Comparison of ENCODE assay signal across 10 cellular contexts in genomic region chr1:63316540-63316939, GRCh38. TPM values are rescaled to one million over a fixed set of nuclear protein-coding genes. Genes with fewer than 3 reads are reported as not detected.
DNase-seq lines count a peak whose midpoint lies in the region; ATAC-seq and TF ChIP-seq lines count a peak whose summit lies in the region.
"Had no signal": no experiment of that assay in that cellular context is flagged by ENCODE, and none has a peak within 500 bp of the region (broad histone marks: within the 10 kb centered on the region; RNA-seq: fewer than 3 reads in every experiment).

No MANE protein-coding gene starts in this region.

- peaks cover 10% of the 10 kb centered on the region for H3K9me3 Mint-ChIP-seq in activated naive CD4-positive, alpha-beta T cell treated with anti-CD3 and anti-CD28 coated beads, Interleukin-2, amount 50 U/mL, for 24 hours

- H3K4me3 ChIP-seq in Panc1 (ENCODE audit: low read depth in 2 of 2, low read length in 2 of 2) (peak overlapping the region; percentile 55 to 70), iPS-15b (ENCODE audit: low read depth, low read length) (peak overlapping the region; percentile 76), testis (peak overlapping the region; percentile 49 to 52)

- peaks cover 65% of the 10 kb centered on the region for H3K27me3 Mint-ChIP-seq in activated naive CD4-positive, alpha-beta T cell treated with anti-CD3 and anti-CD28 coated beads, Interleukin-2, amount 50 U/mL, for 24 hours

- H3K27me3 ChIP-seq in Panc1 (ENCODE audit: control insufficient read depth, insufficient read depth, low read length), result no peaks in the 10 kb centered on the region
- peaks cover 40% of the 10 kb centered on the region for H3K27me3 ChIP-seq in iPS-15b (ENCODE audit: control insufficient read depth, insufficient read depth, low read length)
- H3K27me3 ChIP-seq in testis, result no peaks in the 10 kb centered on the region

- POLR2A ChIA-PET in Panc1 (lab: Charles Lee), result no interaction called here

- H3K9me3 ChIP-seq in Panc1 (ENCODE audit: control insufficient read depth, insufficient read depth, low read depth, low read length), result no peaks in the 10 kb centered on the region
- no peaks in the 10 kb centered on the region for H3K9me3 ChIP-seq in iPS-15b (ENCODE audit: control insufficient read depth, insufficient read depth, low read length)
- no peaks in the 10 kb centered on the region for H3K9me3 ChIP-seq in testis
- H3K9me3 ChIP-seq: ascending aorta had no signal

- intact Hi-C loops in Panc1 (cut with micrococcal nuclease; ENCODE audit: unreplicated experiment), result no loop called here
- intact Hi-C loops in testis (cut with DNase I; ENCODE audit: low total_unique reads), result no loop called here

- peak overlapping the region; percentile 75 for H3K4me3 Mint-ChIP-seq in activated naive CD4-positive, alpha-beta T cell treated with anti-CD3 and anti-CD28 coated beads, Interleukin-2, amount 50 U/mL, for 24 hours

- H3K36me3 Mint-ChIP-seq in activated naive CD4-positive, alpha-beta T cell treated with anti-CD3 and anti-CD28 coated beads, Interleukin-2, amount 50 U/mL, for 24 hours, result peaks cover 10% of the 10 kb centered on the region

- H3K27ac ChIP-seq in Panc1 (ENCODE audit: low read length) (peak overlapping the region; percentile 73), testis (peak overlapping the region in 1 of 2 donors; percentile 9)
- H3K27ac ChIP-seq: ascending aorta had no signal

- WGBS in testis, 2 donors, result 39% methylated on average over 6 to 26 of the region's 26 CpGs

- in situ Hi-C loops in Panc1 (cut with HindIII; ENCODE audit: low pct_unique_long_range_greater_than_20kb, low sequenced_read_pairs), result no loop called here

- TF ChIP-seq CTCF in Panc1 (IDR thresholded peaks at IDR 0.05) (no peak), testis (IDR thresholded peaks at IDR 0.05) (no peak)

- no peak for TF ChIP-seq POLR2A in testis (IDR thresholded peaks at IDR 0.05)

- H3K36me3 ChIP-seq in Panc1 (ENCODE audit: control insufficient read depth, insufficient read depth, low read length) (no peaks in the 10 kb centered on the region), iPS-15b (ENCODE audit: control insufficient read depth, insufficient read depth, low read length) (no peaks in the 10 kb centered on the region), testis (ENCODE audit: low read depth, missing control alignments) (no peaks in the 10 kb centered on the region)
- H3K36me3 ChIP-seq: ascending aorta had no signal

- no TSS peak for BruUV-seq in Panc1 (replicated peaks; lab: Mats Ljungman, UMichigan)

- CTCF ChIA-PET in Panc1 (lab: Charles Lee), result interaction anchor here (0.6 kb wide), 2 partner anchors 54 to 66 kb away, joined by 3 read pairs; no protein-coding TSS in a partner anchor

- DNase-seq in activated naive CD4-positive, alpha-beta T cell (lab: John Stamatoyannopoulos, UW), result no peak
- DNase-seq in Panc1 (ENCODE audit: low read depth, low spot score) (no peak), testis (no peak), GM19238 (ENCODE audit: insufficient read length, low spot score) (no peak), left lobe of liver (ENCODE audit: low spot score) (no peak), Ammon's horn (ENCODE audit: low spot score) (no peak)

- H3K27ac Mint-ChIP-seq in activated naive CD4-positive, alpha-beta T cell treated with anti-CD3 and anti-CD28 coated beads, Interleukin-2, amount 50 U/mL, for 24 hours, result no peak overlapping the region

- H3K4me1 ChIP-seq in Panc1 (ENCODE audit: control insufficient read depth, insufficient read depth, low read length) (peaks cover 7% of the 10 kb centered on the region; the same call in 1 of the 2 replicates), iPS-15b (ENCODE audit: control insufficient read depth, insufficient read depth, low read length) (peaks cover 6% of the 10 kb centered on the region), testis (peaks cover 7% of the 10 kb centered on the region)

- H3K9ac ChIP-seq in iPS-15b (ENCODE audit: low read depth, low read length), result no peak overlapping the region

- peaks cover 25% of the 10 kb centered on the region for H3K4me1 Mint-ChIP-seq in activated naive CD4-positive, alpha-beta T cell treated with anti-CD3 and anti-CD28 coated beads, Interleukin-2, amount 50 U/mL, for 24 hours

- ATAC-seq in Panc1 (no peak), left lobe of liver (no peak)

RNA-seq across cellular contexts. Expression of gene FOXD3, which starts 5.8 kb away (rescaled TPM):
- 0.80 TPM for total RNA-seq in Panc1 (2021; ENCODE audit: unreplicated experiment)
- polyA plus RNA-seq in Panc1 (2012; ENCODE audit: insufficient read length), result 1.5 TPM
- 1 to 10 TPM in 1 of 2 donors, under 1 TPM in 1; 0.37 to 3.5 TPM for total RNA-seq in testis
- 0.69 TPM for polyA plus RNA-seq in testis (ENCODE audit: insufficient read depth, low read depth, low replicate concordance)
- total RNA-seq in left lobe of liver, result 0.15 TPM
- total RNA-seq: ascending aorta, lung microvascular endothelial cell had no signal

RNA-seq across cellular contexts. Expression of gene ALG6, which starts 50.9 kb away (rescaled TPM):
- 22.6 TPM for total RNA-seq in Panc1 (2021; ENCODE audit: unreplicated experiment)
- polyA plus RNA-seq in Panc1 (2012; ENCODE audit: insufficient read length), result 7.4 TPM
- total RNA-seq in testis, result 1 to 10 TPM; 9.9 to 10.0 TPM
- polyA plus RNA-seq in testis (ENCODE audit: insufficient read depth, low read depth, low replicate concordance), result 7.8 TPM
- 5.4 TPM for total RNA-seq in left lobe of liver
